ENCODE assay signal across 8 cellular contexts in genomic region chr12:54411398-54412241, GRCh38. TPM values are rescaled to one million over a fixed set of nuclear protein-coding genes. Genes with fewer than 3 reads are reported as not detected.
DNase-seq lines count a peak whose midpoint lies in the region; ATAC-seq and TF ChIP-seq lines count a peak whose summit lies in the region.

No MANE protein-coding gene starts in this region.

- peaks cover 15 to 20% of the 10 kb centered on the region in 2 experiments for H3K36me3 ChIP-seq in HCT116 (ENCODE audit: control insufficient read depth in 1 of 2, insufficient read depth in 2 of 2, low read length in 2 of 2)
- H3K36me3 ChIP-seq in colonic mucosa = no peaks in the 10 kb centered on the region
- H3K36me3 ChIP-seq in mesodermal cell (ENCODE audit: control insufficient read depth, insufficient read depth, low read length) = peaks cover 95% of the 10 kb centered on the region
- peaks cover 12 to 17% of the 10 kb centered on the region in 2 donors for H3K36me3 ChIP-seq in thyroid gland

- TF ChIP-seq CTCF in HCT116 (IDR thresholded peaks at IDR 0.05 in 2 of 3, conservative IDR thresholded peaks at IDR 0.05 in 1 of 3; ENCODE audit: borderline replicate concordance in 1 of 3, insufficient read depth in 1 of 3, low read depth in 2 of 3, low read length in 2 of 3) (no peak), colonic mucosa (IDR thresholded peaks at IDR 0.05) (no peak), thyroid gland (IDR thresholded peaks at IDR 0.05) (no peak)

- H3K4me3 ChIP-seq in HCT116 (replicated peaks in 1 of 2; ENCODE audit: low read depth in 1 of 2, low read length in 2 of 2) = no peak overlapping the region
- no peak overlapping the region for H3K4me3 ChIP-seq in colonic mucosa
- no peak overlapping the region for H3K4me3 ChIP-seq in mesodermal cell (ENCODE audit: extremely low read depth, insufficient read depth, low read length, poor library complexity, severe bottlenecking)
- no peak overlapping the region for H3K4me3 ChIP-seq in thyroid gland (replicated peaks in 1 of 3)

- intact Hi-C loops in HCT116 (cut with micrococcal nuclease) = no loop called here
- intact Hi-C loops in colonic mucosa (cut with DNase I) = no loop called here
- intact Hi-C loops in thyroid gland (cut with DNase I) = no loop called here

- H3K4me2 ChIP-seq in HCT116 (ENCODE audit: low read length) = no peak overlapping the region

- DNase-seq in HCT116 (ENCODE audit: low read depth, low spot score) = no peak
- peak; percentile 50 for DNase-seq in T-helper 9 cell
- DNase-seq in colonic mucosa = no peak
- peak in 1 of 2 donors; percentile 35 for DNase-seq in thyroid gland

- no peak for TF ChIP-seq RAD21 in HCT116 (IDR thresholded peaks at IDR 0.05; ENCODE audit: low read depth)

- H2AFZ ChIP-seq in HCT116 (ENCODE audit: low read depth, low read length, poor library complexity, severe bottlenecking) = no peak overlapping the region

- H3K9me2 ChIP-seq in HCT116 (ENCODE audit: insufficient read depth) = no peaks in the 10 kb centered on the region

- RAD21 ChIA-PET in HCT116 (lab: Charles Lee; ENCODE audit: low non-redundant PET in 1 of 2, low total read pairs in 2 of 2, uncharacterized antibody in 2 of 2, unreplicated experiment in 2 of 2) = no interaction called here

- H3K27ac ChIP-seq in HCT116 (ENCODE audit: low read depth, low read length) (no peak overlapping the region), colonic mucosa (peak overlapping the region; percentile 71), mesodermal cell (ENCODE audit: low read depth, low read length, severe bottlenecking) (peak overlapping the region; percentile 43), thyroid gland (peak overlapping the region in 2 of 3 donors; percentile 58 to 66)

- TF ChIP-seq POLR2A in HCT116 (IDR thresholded peaks at IDR 0.05; ENCODE audit: borderline replicate concordance, extremely low read depth, insufficient read depth, insufficient read length) = no peak
- no peak for TF ChIP-seq POLR2A in thyroid gland (IDR thresholded peaks at IDR 0.05)

- ATAC-seq in HCT116 (peak; percentile 78), HG03159 (IDR thresholded peaks at IDR 0.05; ENCODE audit: unreplicated experiment) (no peak), GM19452 (IDR thresholded peaks at IDR 0.05; ENCODE audit: unreplicated experiment) (no peak), GM21528 (IDR thresholded peaks at IDR 0.05; ENCODE audit: low FRiP score, unreplicated experiment) (no peak)

- no peaks in the 10 kb centered on the region for H4K20me1 ChIP-seq in HCT116 (ENCODE audit: insufficient read depth)

- no peaks in the 10 kb centered on the region for H3K27me3 ChIP-seq in HCT116 (ENCODE audit: insufficient read depth, low read length)
- no peaks in the 10 kb centered on the region for H3K27me3 ChIP-seq in colonic mucosa
- H3K27me3 ChIP-seq in thyroid gland = no peaks in the 10 kb centered on the region

- H3K9me3 ChIP-seq in HCT116 (ENCODE audit: control insufficient read depth in 1 of 2, insufficient read depth in 1 of 2, low read depth in 1 of 2, low read length in 2 of 2) = no peaks in the 10 kb centered on the region
- H3K9me3 ChIP-seq in colonic mucosa = no peaks in the 10 kb centered on the region
- H3K9me3 ChIP-seq in mesodermal cell (ENCODE audit: control insufficient read depth, low read length) = no peaks in the 10 kb centered on the region
- H3K9me3 ChIP-seq in thyroid gland = no peaks in the 10 kb centered on the region

- POLR2A ChIA-PET in HCT116 (lab: Charles Lee) = no interaction called here

- H3K4me1 ChIP-seq in HCT116 (ENCODE audit: control insufficient read depth in 1 of 2, insufficient read depth in 2 of 2, low read length in 2 of 2) = peaks cover 0 to 20% of the 10 kb centered on the region in 2 experiments; a peak in 2 of 4 replicates
- no peaks in the 10 kb centered on the region for H3K4me1 ChIP-seq in colonic mucosa
- peaks cover 42% of the 10 kb centered on the region for H3K4me1 ChIP-seq in mesodermal cell (ENCODE audit: control insufficient read depth, insufficient read depth, low read length, poor library complexity, severe bottlenecking)
- H3K4me1 ChIP-seq in thyroid gland = peaks cover 0 to 55% of the 10 kb centered on the region in 2 donors

- 44 to 66% methylated on average over 2 to 5 of the region's 10 CpGs for WGBS in mesodermal cell (ENCODE audit: insufficient coverage in 2 of 2), 2 experiments
- 74 to 75% methylated on average over 6 to 7 of the region's 10 CpGs for WGBS in thyroid gland, 2 donors

- BruUV-seq in HCT116 (replicated peaks; lab: Mats Ljungman, UMichigan) = no TSS peak

- H3K9ac ChIP-seq in HCT116 (ENCODE audit: low read length) = no peak overlapping the region
- no peak overlapping the region for H3K9ac ChIP-seq in colonic mucosa (ENCODE audit: low read depth in 2 of 2, low read length in 2 of 2)

- CTCF ChIA-PET in HCT116 (lab: Charles Lee) = interaction anchor here (0.9 to 2.7 kb wide), 2 partner anchors 12 to 28 kb away, joined by 4 to 18 read pairs; no protein-coding TSS in a partner anchor

- H3K79me2 ChIP-seq in HCT116 (ENCODE audit: insufficient read depth, low read length) = peaks cover 23% of the 10 kb centered on the region

TF ChIP-seq in HCT116, 20 proteins besides CTCF, POLR2A, EP300 and RAD21:
- TF ChIP-seq ELF1 (IDR thresholded peaks at IDR 0.05; ENCODE audit: borderline replicate concordance, low read depth) = no peak
- TF ChIP-seq EZH2 (IDR thresholded peaks at IDR 0.05) = no peak
- TF ChIP-seq MAX (IDR thresholded peaks at IDR 0.05) = no peak
- TF ChIP-seq EZH2phosphoT487 (IDR thresholded peaks at IDR 0.05; ENCODE audit: borderline replicate concordance) = no peak
- TF ChIP-seq REST (IDR thresholded peaks at IDR 0.05; ENCODE audit: low read depth) = no peak
- no peak for TF ChIP-seq JUND (IDR thresholded peaks at IDR 0.05)
- TF ChIP-seq ZFX (IDR thresholded peaks at IDR 0.05) = no peak
TF ChIP-seq in HCT116: peak in this region for 0.

RNA-seq across cellular contexts. Expression of gene ITGA5, which starts 7.4 kb away (rescaled TPM):
- total RNA-seq in HCT116 (2021; ENCODE audit: unreplicated experiment) = 49.7 TPM
- polyA plus RNA-seq in HCT116 (2012) = 58.3 and 64.0 TPM in 2 replicates
- total RNA-seq in colonic mucosa = 100 to 1,000 TPM in 1 of 2 donors, 1 to 10 TPM in 1; 7.8 to 120 TPM
- polyA plus RNA-seq in mesodermal cell (2013, experiment 1 of 2) = 227 TPM
- 182 TPM for polyA plus RNA-seq in mesodermal cell (2013, experiment 2 of 2)
- total RNA-seq in thyroid gland = 10 to 100 TPM; 40.3 to 64.5 (median 51.6) TPM

RNA-seq across cellular contexts. Expression of gene ZNF385A, which starts 27.1 kb away (rescaled TPM):
- 34.7 TPM for total RNA-seq in HCT116 (2021; ENCODE audit: unreplicated experiment)
- polyA plus RNA-seq in HCT116 (2012) = 32.1 and 34.1 TPM in 2 replicates
- total RNA-seq in colonic mucosa = 1 to 10 TPM; 3.8 to 7.3 TPM
- 24.9 TPM for polyA plus RNA-seq in mesodermal cell (2013, experiment 1 of 2)
- polyA plus RNA-seq in mesodermal cell (2013, experiment 2 of 2) = 22.0 TPM
- total RNA-seq in thyroid gland = 10 to 100 TPM; 24.2 to 38.9 (median 29.3) TPM

RNA-seq across cellular contexts. Expression of gene GPR84, which starts 47.3 kb away (rescaled TPM):
- total RNA-seq in HCT116 (2021; ENCODE audit: unreplicated experiment) = not detected
- 0.05 and 0.17 TPM in 2 replicates for polyA plus RNA-seq in HCT116 (2012)
- total RNA-seq in colonic mucosa = under 1 TPM in 1 of 2 donors, not detected in 1; 0.21 TPM
- 0.26 TPM for polyA plus RNA-seq in mesodermal cell (2013, experiment 1 of 2)
- polyA plus RNA-seq in mesodermal cell (2013, experiment 2 of 2) = not detected
- total RNA-seq in thyroid gland = under 1 TPM in 2 of 4 donors, not detected in 2; 0.39 to 0.40 TPM
